Comparison of ENCODE assay signal across 3 cellular contexts in the genomic region with DNA sequence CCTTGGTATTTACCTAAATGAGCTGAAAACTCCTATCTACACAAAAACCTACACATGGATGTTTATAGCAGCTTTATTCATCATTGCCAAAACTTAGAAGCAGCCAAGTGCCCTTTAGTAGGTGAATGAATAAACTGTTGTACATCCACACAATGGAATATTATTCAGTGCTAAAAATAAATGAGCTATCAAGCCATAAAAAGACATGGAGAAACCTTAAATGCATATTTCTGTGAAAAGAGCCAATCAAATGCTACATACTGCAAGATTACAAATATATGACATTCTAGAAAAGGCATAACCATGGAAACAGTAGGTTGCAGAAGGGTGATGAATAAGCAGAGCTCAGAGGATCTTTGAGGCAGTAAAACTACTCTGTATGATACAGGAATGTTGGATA.
TF ChIP-seq lines count a peak whose summit lies in the region.

No MANE protein-coding gene starts in this region.

TF ChIP-seq in IMR-90, 13 proteins besides CTCF, POLR2A, EP300 and RAD21:
- TF ChIP-seq CHD1 (IDR thresholded peaks at IDR 0.05; ENCODE audit: low read depth, low read length) = no peak
- TF ChIP-seq, protein P1, sequence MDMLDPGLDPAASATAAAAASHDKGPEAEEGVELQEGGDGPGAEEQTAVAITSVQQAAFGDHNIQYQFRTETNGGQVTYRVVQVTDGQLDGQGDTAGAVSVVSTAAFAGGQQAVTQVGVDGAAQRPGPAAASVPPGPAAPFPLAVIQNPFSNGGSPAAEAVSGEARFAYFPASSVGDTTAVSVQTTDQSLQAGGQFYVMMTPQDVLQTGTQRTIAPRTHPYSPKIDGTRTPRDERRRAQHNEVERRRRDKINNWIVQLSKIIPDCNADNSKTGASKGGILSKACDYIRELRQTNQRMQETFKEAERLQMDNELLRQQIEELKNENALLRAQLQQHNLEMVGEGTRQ (IDR thresholded peaks at IDR 0.05; ENCODE audit: low read depth, low read length) = no peak

TF ChIP-seq in neural cell, 6 proteins besides CTCF, POLR2A, EP300 and RAD21:
- no peak for TF ChIP-seq POLR2AphosphoS5 (IDR thresholded peaks at IDR 0.05)

TF ChIP-seq in HepG2, 621 proteins besides CTCF, POLR2A, EP300 and RAD21:
- no peak for TF ChIP-seq JUNB (CRISPR knock-in tag; IDR thresholded peaks at IDR 0.05; ENCODE audit: borderline replicate concordance)
- no peak for TF ChIP-seq ZC3H13 (CRISPR knock-in tag; IDR thresholded peaks at IDR 0.05)
- no peak for TF ChIP-seq ETV5 (CRISPR knock-in tag; IDR thresholded peaks at IDR 0.05; ENCODE audit: borderline replicate concordance)
- TF ChIP-seq, protein P2, sequence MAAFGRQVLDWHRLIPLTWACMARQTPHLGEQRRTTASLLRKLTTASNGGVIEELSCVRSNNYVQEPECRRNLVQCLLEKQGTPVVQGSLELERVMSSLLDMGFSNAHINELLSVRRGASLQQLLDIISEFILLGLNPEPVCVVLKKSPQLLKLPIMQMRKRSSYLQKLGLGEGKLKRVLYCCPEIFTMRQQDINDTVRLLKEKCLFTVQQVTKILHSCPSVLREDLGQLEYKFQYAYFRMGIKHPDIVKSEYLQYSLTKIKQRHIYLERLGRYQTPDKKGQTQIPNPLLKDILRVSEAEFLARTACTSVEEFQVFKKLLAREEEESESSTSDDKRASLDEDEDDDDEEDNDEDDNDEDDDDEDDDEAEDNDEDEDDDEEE (CRISPR knock-in tag; IDR thresholded peaks at IDR 0.05) = no peak
- TF ChIP-seq, protein P3, sequence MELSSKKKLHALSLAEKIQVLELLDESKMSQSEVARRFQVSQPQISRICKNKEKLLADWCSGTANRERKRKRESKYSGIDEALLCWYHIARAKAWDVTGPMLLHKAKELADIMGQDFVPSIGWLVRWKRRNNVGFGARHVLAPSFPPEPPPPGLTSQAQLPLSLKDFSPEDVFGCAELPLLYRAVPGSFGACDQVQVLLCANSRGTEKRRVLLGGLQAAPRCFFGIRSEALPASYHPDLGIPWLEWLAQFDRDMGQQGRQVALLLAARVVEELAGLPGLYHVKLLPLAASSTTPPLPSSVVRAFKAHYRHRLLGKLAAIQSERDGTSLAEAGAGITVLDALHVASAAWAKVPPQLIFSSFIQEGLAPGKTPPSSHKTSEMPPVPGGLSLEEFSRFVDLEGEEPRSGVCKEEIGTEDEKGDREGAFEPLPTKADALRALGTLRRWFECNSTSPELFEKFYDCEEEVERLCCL (CRISPR knock-in tag; IDR thresholded peaks at IDR 0.05; ENCODE audit: borderline replicate concordance) = no peak
- no peak for TF ChIP-seq ZNF451 (CRISPR knock-in tag; IDR thresholded peaks at IDR 0.05)
- TF ChIP-seq, protein P4, sequence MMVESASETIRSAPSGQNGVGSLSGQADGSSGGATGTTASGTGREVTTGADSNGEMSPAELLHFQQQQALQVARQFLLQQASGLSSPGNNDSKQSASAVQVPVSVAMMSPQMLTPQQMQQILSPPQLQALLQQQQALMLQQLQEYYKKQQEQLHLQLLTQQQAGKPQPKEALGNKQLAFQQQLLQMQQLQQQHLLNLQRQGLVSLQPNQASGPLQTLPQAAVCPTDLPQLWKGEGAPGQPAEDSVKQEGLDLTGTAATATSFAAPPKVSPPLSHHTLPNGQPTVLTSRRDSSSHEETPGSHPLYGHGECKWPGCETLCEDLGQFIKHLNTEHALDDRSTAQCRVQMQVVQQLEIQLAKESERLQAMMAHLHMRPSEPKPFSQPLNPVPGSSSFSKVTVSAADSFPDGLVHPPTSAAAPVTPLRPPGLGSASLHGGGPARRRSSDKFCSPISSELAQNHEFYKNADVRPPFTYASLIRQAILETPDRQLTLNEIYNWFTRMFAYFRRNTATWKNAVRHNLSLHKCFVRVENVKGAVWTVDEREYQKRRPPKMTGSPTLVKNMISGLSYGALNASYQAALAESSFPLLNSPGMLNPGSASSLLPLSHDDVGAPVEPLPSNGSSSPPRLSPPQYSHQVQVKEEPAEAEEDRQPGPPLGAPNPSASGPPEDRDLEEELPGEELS (CRISPR knock-in tag; IDR thresholded peaks at IDR 0.05) = no peak
- TF ChIP-seq ZNF83 (CRISPR knock-in tag; IDR thresholded peaks at IDR 0.05; ENCODE audit: borderline replicate concordance) = no peak
- TF ChIP-seq, protein P5, sequence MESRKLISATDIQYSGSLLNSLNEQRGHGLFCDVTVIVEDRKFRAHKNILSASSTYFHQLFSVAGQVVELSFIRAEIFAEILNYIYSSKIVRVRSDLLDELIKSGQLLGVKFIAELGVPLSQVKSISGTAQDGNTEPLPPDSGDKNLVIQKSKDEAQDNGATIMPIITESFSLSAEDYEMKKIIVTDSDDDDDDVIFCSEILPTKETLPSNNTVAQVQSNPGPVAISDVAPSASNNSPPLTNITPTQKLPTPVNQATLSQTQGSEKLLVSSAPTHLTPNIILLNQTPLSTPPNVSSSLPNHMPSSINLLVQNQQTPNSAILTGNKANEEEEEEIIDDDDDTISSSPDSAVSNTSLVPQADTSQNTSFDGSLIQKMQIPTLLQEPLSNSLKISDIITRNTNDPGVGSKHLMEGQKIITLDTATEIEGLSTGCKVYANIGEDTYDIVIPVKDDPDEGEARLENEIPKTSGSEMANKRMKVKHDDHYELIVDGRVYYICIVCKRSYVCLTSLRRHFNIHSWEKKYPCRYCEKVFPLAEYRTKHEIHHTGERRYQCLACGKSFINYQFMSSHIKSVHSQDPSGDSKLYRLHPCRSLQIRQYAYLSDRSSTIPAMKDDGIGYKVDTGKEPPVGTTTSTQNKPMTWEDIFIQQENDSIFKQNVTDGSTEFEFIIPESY (CRISPR knock-in tag; IDR thresholded peaks at IDR 0.05) = no peak
- no peak for TF ChIP-seq ZNF670 (CRISPR knock-in tag; IDR thresholded peaks at IDR 0.05; ENCODE audit: borderline replicate concordance)
- TF ChIP-seq POLR2AphosphoS2 (IDR thresholded peaks at IDR 0.05; ENCODE audit: low read depth, low read length) = no peak
- TF ChIP-seq, protein P6, sequence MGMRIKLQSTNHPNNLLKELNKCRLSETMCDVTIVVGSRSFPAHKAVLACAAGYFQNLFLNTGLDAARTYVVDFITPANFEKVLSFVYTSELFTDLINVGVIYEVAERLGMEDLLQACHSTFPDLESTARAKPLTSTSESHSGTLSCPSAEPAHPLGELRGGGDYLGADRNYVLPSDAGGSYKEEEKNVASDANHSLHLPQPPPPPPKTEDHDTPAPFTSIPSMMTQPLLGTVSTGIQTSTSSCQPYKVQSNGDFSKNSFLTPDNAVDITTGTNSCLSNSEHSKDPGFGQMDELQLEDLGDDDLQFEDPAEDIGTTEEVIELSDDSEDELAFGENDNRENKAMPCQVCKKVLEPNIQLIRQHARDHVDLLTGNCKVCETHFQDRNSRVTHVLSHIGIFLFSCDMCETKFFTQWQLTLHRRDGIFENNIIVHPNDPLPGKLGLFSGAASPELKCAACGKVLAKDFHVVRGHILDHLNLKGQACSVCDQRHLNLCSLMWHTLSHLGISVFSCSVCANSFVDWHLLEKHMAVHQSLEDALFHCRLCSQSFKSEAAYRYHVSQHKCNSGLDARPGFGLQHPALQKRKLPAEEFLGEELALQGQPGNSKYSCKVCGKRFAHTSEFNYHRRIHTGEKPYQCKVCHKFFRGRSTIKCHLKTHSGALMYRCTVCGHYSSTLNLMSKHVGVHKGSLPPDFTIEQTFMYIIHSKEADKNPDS (CRISPR knock-in tag; IDR thresholded peaks at IDR 0.05) = no peak
- no peak for TF ChIP-seq ZIK1 (CRISPR knock-in tag; IDR thresholded peaks at IDR 0.05; ENCODE audit: borderline replicate concordance, low read depth)
- no peak for TF ChIP-seq MAZ (IDR thresholded peaks at IDR 0.05; ENCODE audit: borderline replicate concordance, low read depth, low read length)
- TF ChIP-seq MAZ (CRISPR knock-in tag; IDR thresholded peaks at IDR 0.05; ENCODE audit: low read depth) = no peak
- TF ChIP-seq, protein P7, sequence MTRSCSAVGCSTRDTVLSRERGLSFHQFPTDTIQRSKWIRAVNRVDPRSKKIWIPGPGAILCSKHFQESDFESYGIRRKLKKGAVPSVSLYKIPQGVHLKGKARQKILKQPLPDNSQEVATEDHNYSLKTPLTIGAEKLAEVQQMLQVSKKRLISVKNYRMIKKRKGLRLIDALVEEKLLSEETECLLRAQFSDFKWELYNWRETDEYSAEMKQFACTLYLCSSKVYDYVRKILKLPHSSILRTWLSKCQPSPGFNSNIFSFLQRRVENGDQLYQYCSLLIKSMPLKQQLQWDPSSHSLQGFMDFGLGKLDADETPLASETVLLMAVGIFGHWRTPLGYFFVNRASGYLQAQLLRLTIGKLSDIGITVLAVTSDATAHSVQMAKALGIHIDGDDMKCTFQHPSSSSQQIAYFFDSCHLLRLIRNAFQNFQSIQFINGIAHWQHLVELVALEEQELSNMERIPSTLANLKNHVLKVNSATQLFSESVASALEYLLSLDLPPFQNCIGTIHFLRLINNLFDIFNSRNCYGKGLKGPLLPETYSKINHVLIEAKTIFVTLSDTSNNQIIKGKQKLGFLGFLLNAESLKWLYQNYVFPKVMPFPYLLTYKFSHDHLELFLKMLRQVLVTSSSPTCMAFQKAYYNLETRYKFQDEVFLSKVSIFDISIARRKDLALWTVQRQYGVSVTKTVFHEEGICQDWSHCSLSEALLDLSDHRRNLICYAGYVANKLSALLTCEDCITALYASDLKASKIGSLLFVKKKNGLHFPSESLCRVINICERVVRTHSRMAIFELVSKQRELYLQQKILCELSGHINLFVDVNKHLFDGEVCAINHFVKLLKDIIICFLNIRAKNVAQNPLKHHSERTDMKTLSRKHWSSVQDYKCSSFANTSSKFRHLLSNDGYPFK (CRISPR knock-in tag; IDR thresholded peaks at IDR 0.05; ENCODE audit: borderline replicate concordance) = no peak
- no peak for TF ChIP-seq ZNF263 (CRISPR knock-in tag; IDR thresholded peaks at IDR 0.05)
- TF ChIP-seq, protein P8, sequence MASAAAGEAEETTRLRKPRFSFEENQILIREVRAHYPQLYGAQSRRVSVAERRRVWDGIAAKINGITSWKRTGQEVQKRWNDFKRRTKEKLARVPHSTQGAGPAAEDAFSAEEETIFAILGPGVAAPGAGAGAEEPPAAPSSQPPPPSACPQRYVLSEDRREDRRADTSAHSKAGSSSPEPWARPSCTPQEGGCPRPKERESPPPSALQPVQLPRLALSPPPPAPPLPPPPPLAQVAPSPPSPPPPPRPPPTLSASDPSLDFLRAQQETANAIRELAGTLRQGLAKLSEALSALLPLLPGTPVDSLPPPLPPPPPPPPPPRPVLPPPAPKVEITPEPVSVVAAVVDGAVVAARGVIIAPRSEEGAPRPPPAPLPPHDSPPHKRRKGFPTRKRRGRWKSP (CRISPR knock-in tag; IDR thresholded peaks at IDR 0.05) = no peak
